10 cellular contexts compared by ENCODE assay signal in genomic region chr10:102745157-102745556, GRCh38. TPM values are rescaled to one million over a fixed set of nuclear protein-coding genes. Genes with fewer than 3 reads are reported as not detected.
DNase-seq lines count a peak whose midpoint lies in the region; ATAC-seq, FAIRE-seq and TF ChIP-seq lines count a peak whose summit lies in the region.
"Had no signal": no experiment of that assay in that cellular context is flagged by ENCODE, and none has a peak within 500 bp of the region (broad histone marks: within the 10 kb centered on the region; RNA-seq: fewer than 3 reads in every experiment).

No MANE protein-coding gene starts in this region.

- H3K9ac ChIP-seq in adipocyte (ENCODE audit: low read length) = peak overlapping the region; percentile 99
- H3K9ac ChIP-seq in HepG2 (ENCODE audit: insufficient read depth, low read depth, low read length) = peak overlapping the region; percentile 79; the same call in 1 of the 2 replicates

- peak overlapping the region; percentile 81 for H3K27ac Mint-ChIP-seq in activated CD4-positive, alpha-beta T cell treated with anti-CD3 and anti-CD28 coated beads, Interleukin-2, amount 10 ng/mL, durations not matched to agents 24 days and 14 days

- TF ChIP-seq POLR2A in HepG2 (IDR thresholded peaks at IDR 0.05; ENCODE audit: insufficient read depth in 1 of 2, low read depth in 2 of 2, low read length in 2 of 2) (no peak), suprapubic skin (IDR thresholded peaks at IDR 0.05) (no peak)

- no peak overlapping the region for H2AFZ ChIP-seq in HepG2 (ENCODE audit: low read length)

- CTCF ChIA-PET in HepG2 (lab: Yijun Ruan, JAX; ENCODE audit: low intra/inter-chr PET ratio, low total read pairs) = no interaction called here

- H3K4me2 ChIP-seq in HepG2 (ENCODE audit: low read depth, low read length) = peak overlapping the region; percentile 96

- no peaks in the 10 kb centered on the region for H3K27me3 ChIP-seq in adipocyte (replicated peaks; ENCODE audit: control insufficient read depth, insufficient read depth, low read length)
- no peaks in the 10 kb centered on the region; a peak in 1 of 5 replicates for H3K27me3 ChIP-seq in HepG2 (ENCODE audit: control insufficient read depth in 1 of 2, insufficient read depth in 2 of 2, low read length in 2 of 2)
- no peaks in the 10 kb centered on the region for H3K27me3 ChIP-seq in suprapubic skin

- H3K27ac ChIP-seq in HepG2 (ENCODE audit: extremely low read length, insufficient read depth, low read length) (no peak overlapping the region), suprapubic skin (peak overlapping the region; percentile 98)

- intact Hi-C loops in activated CD4-positive, alpha-beta T cell treated with anti-CD3 and anti-CD28 coated beads, Interleukin-2, amount 10 ng/mL, durations not matched to agents 24 days and 14 days (cut with micrococcal nuclease) = no loop called here
- intact Hi-C loops in HepG2 (cut with micrococcal nuclease; ENCODE audit: unreplicated experiment) = no loop called here

- FAIRE-seq in HepG2 (lab: Jason Lieb, UNC) = no peak

- BruUV-seq in HepG2 (replicated peaks; lab: Mats Ljungman, UMichigan) = no TSS peak

- H3K9me3 Mint-ChIP-seq in activated CD4-positive, alpha-beta T cell treated with anti-CD3 and anti-CD28 coated beads, Interleukin-2, amount 10 ng/mL, durations not matched to agents 24 days and 14 days = peaks cover 10% of the 10 kb centered on the region

- H3K4me1 Mint-ChIP-seq in activated CD4-positive, alpha-beta T cell treated with anti-CD3 and anti-CD28 coated beads, Interleukin-2, amount 10 ng/mL, durations not matched to agents 24 days and 14 days = peaks cover 40% of the 10 kb centered on the region

- H4K20me1 ChIP-seq in HepG2 (ENCODE audit: insufficient read depth, low read length) = no peaks in the 10 kb centered on the region

- H3K27me3 Mint-ChIP-seq in activated CD4-positive, alpha-beta T cell treated with anti-CD3 and anti-CD28 coated beads, Interleukin-2, amount 10 ng/mL, durations not matched to agents 24 days and 14 days = no peaks in the 10 kb centered on the region

- H3K9me3 ChIP-seq in adipocyte (ENCODE audit: control insufficient read depth, low read length) (no peaks in the 10 kb centered on the region), HepG2 (ENCODE audit: low read length) (no peaks in the 10 kb centered on the region), suprapubic skin (no peaks in the 10 kb centered on the region)

- H3K4me1 ChIP-seq in adipocyte (ENCODE audit: control insufficient read depth, insufficient read depth, low read length) (peaks cover 23% of the 10 kb centered on the region), HepG2 (ENCODE audit: insufficient read depth, low read length) (peaks cover 35% of the 10 kb centered on the region), suprapubic skin (peaks cover 35% of the 10 kb centered on the region)

- peak overlapping the region; percentile 97 for H3K4me3 ChIP-seq in adipocyte (ENCODE audit: low read length)
- H3K4me3 ChIP-seq in HepG2 (replicated peaks in 1 of 3; ENCODE audit: insufficient read depth in 1 of 3, low read depth in 2 of 3, low read length in 3 of 3) = peak overlapping the region; percentile 72 to 94 (median 82); a peak in 5 of 6 replicates
- H3K4me3 ChIP-seq in suprapubic skin = peak overlapping the region; percentile 99

- peaks cover 26% of the 10 kb centered on the region for H3K79me2 ChIP-seq in HepG2 (ENCODE audit: insufficient read depth, low read length)

- POLR2A ChIA-PET in HepG2 (lab: Yijun Ruan, JAX) = interaction anchor here (0.8 to 3.0 kb wide), 5 partner anchors 14 to 69 kb away, joined by 3 to 25 read pairs (median 9); partner anchors contain the start of genes ARL3 and SFXN2

- no peak for ATAC-seq in HepG2
- no peak for ATAC-seq in HG02870 (IDR thresholded peaks at IDR 0.05; ENCODE audit: unreplicated experiment)
- no peak for ATAC-seq in GM19455 (IDR thresholded peaks at IDR 0.05; ENCODE audit: unreplicated experiment)

- peak overlapping the region; percentile 83 for H3K4me3 Mint-ChIP-seq in activated CD4-positive, alpha-beta T cell treated with anti-CD3 and anti-CD28 coated beads, Interleukin-2, amount 10 ng/mL, durations not matched to agents 24 days and 14 days

- no peak for DNase-seq in activated CD4-positive, alpha-beta T cell treated with anti-CD3 and anti-CD28 coated beads, Interleukin-2, amount 10 ng/mL, durations not matched to agents 24 days and 14 days
- DNase-seq in activated CD4-positive, alpha-beta T cell treated with anti-CD3 and anti-CD28 coated beads, Interleukin-2, amount 50 U/mL, for 4 hours = no peak
- DNase-seq in adipocyte (ENCODE audit: low read depth) (no peak), HepG2 (ENCODE audit: low spot score) (no peak), suprapubic skin (ENCODE audit: low spot score in 2 of 2) (no peak), GM03348 (ENCODE audit: low spot score) (no peak)
- DNase-seq: activated CD4-positive, CD25-positive, alpha-beta regulatory T cell treated with anti-CD3 and anti-CD28 coated beads, Interleukin-2, amount 50 U/mL, for 72 hours; KG1 had no signal

- 89% methylated on average over 4 of the region's 4 CpGs for WGBS in HepG2 (ENCODE audit: low lambda C conversion rate)
- 34% methylated on average over 4 of the region's 4 CpGs for WGBS in suprapubic skin

- TF ChIP-seq RAD21 in HepG2 (CRISPR knock-in tag; IDR thresholded peaks at IDR 0.05) = no peak

- TF ChIP-seq EP300 in HepG2 (IDR thresholded peaks at IDR 0.05; ENCODE audit: low read depth in 2 of 2, low read length in 2 of 2) (no peak), HepG2 (CRISPR knock-in tag; IDR thresholded peaks at IDR 0.05; ENCODE audit: borderline replicate concordance) (no peak), suprapubic skin (IDR thresholded peaks at IDR 0.05) (no peak)

- in situ Hi-C loops in HepG2 (cut with HindIII; ENCODE audit: extremely low pct_ligation_motif_present, low pct_unique_long_range_greater_than_20kb) = loop anchor here (10.0 to 25.0 kb wide), 2 partner anchors 70 to 317 kb away; no protein-coding TSS in a partner anchor

- TF ChIP-seq CTCF in HepG2 (CRISPR knock-in tag; IDR thresholded peaks at IDR 0.05) (no peak), suprapubic skin (IDR thresholded peaks at IDR 0.05) (no peak)

- peaks cover 18% of the 10 kb centered on the region for H3K36me3 Mint-ChIP-seq in activated CD4-positive, alpha-beta T cell treated with anti-CD3 and anti-CD28 coated beads, Interleukin-2, amount 10 ng/mL, durations not matched to agents 24 days and 14 days (ENCODE audit: low read depth)

- H3K36me3 ChIP-seq in adipocyte (ENCODE audit: control insufficient read depth, insufficient read depth, low read length, severe bottlenecking) = peaks cover 5% of the 10 kb centered on the region
- H3K36me3 ChIP-seq in HepG2 (replicated peaks in 1 of 2; ENCODE audit: control insufficient read depth in 1 of 2, insufficient read depth in 2 of 2, low read length in 2 of 2) = no peaks in the 10 kb centered on the region
- no peaks in the 10 kb centered on the region for H3K36me3 ChIP-seq in suprapubic skin

RNA-seq across cellular contexts. Expression of gene WBP1L, which starts 1.4 kb away (rescaled TPM):
- 15.6 and 15.8 TPM in 2 replicates for total RNA-seq in activated CD4-positive, alpha-beta T cell treated with anti-CD3 and anti-CD28 coated beads, Interleukin-2, amount 10 ng/mL, durations not matched to agents 24 days and 14 days
- total RNA-seq in HepG2 (2016; rRNA removed; fragmentation: Illumina TruSeq; extraction: Trizol) (8.3 and 11.6 TPM in 2 replicates), suprapubic skin (100 to 1,000 TPM; 103 to 166 (median 125) TPM)
- 4.0 and 4.2 TPM in 2 replicates for total RNA-seq in HepG2 (2016; cell fraction: cytosol; rRNA removed; fragmentation: Illumina TruSeq; extraction: Trizol; ENCODE audit: low read depth)
- total RNA-seq in HepG2 (2016; cell fraction: insoluble cytoplasmic fraction; rRNA removed; fragmentation: Illumina TruSeq; extraction: Trizol) = 8.5 and 10.6 TPM in 2 replicates
- total RNA-seq in HepG2 (2016; cell fraction: membrane; rRNA removed; fragmentation: Illumina TruSeq; extraction: Trizol) = 15.7 and 18.8 TPM in 2 replicates
- 6.4 and 7.2 TPM in 2 replicates for total RNA-seq in HepG2 (2016; cell fraction: nucleus; rRNA removed; fragmentation: Illumina TruSeq; extraction: Trizol)
- polyA plus RNA-seq in HepG2 (2011; rRNA removed) = 12.3 and 14.9 TPM in 2 replicates
- 18.7 and 19.4 TPM in 2 replicates for polyA plus RNA-seq in HepG2 (2011; cell fraction: cytosol; rRNA removed)
- 8.0 and 9.0 TPM in 2 replicates for polyA plus RNA-seq in HepG2 (2011; cell fraction: nucleus; rRNA removed)
- 11.9 and 14.7 TPM in 2 replicates for polyA plus RNA-seq in HepG2 (2012)
- polyA plus RNA-seq in HepG2 (2016; cell fraction: cytosol; fragmentation: Illumina TruSeq; extraction: Trizol; ENCODE audit: low read depth) = 2.6 and 2.8 TPM in 2 replicates
- 10.0 and 11.7 TPM in 2 replicates for polyA plus RNA-seq in HepG2 (2016; cell fraction: insoluble cytoplasmic fraction; fragmentation: Illumina TruSeq; extraction: Trizol; ENCODE audit: low read depth)
- polyA plus RNA-seq in HepG2 (2016; cell fraction: membrane; fragmentation: Illumina TruSeq; extraction: Trizol; ENCODE audit: low read depth) = 10.4 and 14.8 TPM in 2 replicates
- 9.0 and 9.1 TPM in 2 replicates for polyA plus RNA-seq in HepG2 (2016; cell fraction: nucleus; fragmentation: Illumina TruSeq; extraction: Trizol; ENCODE audit: insufficient read depth, low read depth)
- polyA minus RNA-seq in HepG2 (2011; rRNA and poly(A)+ RNA removed; ENCODE audit: low replicate concordance) = 33.2 and 39.2 TPM in 2 replicates
- polyA minus RNA-seq in HepG2 (2011; cell fraction: cytosol; rRNA and poly(A)+ RNA removed) = 12.8 and 18.7 TPM in 2 replicates
- 6.4 and 8.5 TPM in 2 replicates for polyA minus RNA-seq in HepG2 (2011; cell fraction: nucleus; rRNA and poly(A)+ RNA removed)

RNA-seq across cellular contexts. Expression of gene SFXN2, which starts 30.7 kb away (rescaled TPM):
- total RNA-seq in activated CD4-positive, alpha-beta T cell treated with anti-CD3 and anti-CD28 coated beads, Interleukin-2, amount 10 ng/mL, durations not matched to agents 24 days and 14 days = 38.7 TPM in 2 replicates
- total RNA-seq in HepG2 (2016; rRNA removed; fragmentation: Illumina TruSeq; extraction: Trizol) = 20.6 and 21.1 TPM in 2 replicates
- 3.3 and 5.4 TPM in 2 replicates for total RNA-seq in HepG2 (2016; cell fraction: cytosol; rRNA removed; fragmentation: Illumina TruSeq; extraction: Trizol; ENCODE audit: low read depth)
- total RNA-seq in HepG2 (2016; cell fraction: insoluble cytoplasmic fraction; rRNA removed; fragmentation: Illumina TruSeq; extraction: Trizol) = 20.6 and 21.4 TPM in 2 replicates
- 11.4 and 11.6 TPM in 2 replicates for total RNA-seq in HepG2 (2016; cell fraction: membrane; rRNA removed; fragmentation: Illumina TruSeq; extraction: Trizol)
- 28.0 and 31.8 TPM in 2 replicates for total RNA-seq in HepG2 (2016; cell fraction: nucleus; rRNA removed; fragmentation: Illumina TruSeq; extraction: Trizol)
- 12.8 and 13.2 TPM in 2 replicates for polyA plus RNA-seq in HepG2 (2011; rRNA removed)
- polyA plus RNA-seq in HepG2 (2011; cell fraction: cytosol; rRNA removed) = 5.4 and 6.9 TPM in 2 replicates
- 22.9 and 27.4 TPM in 2 replicates for polyA plus RNA-seq in HepG2 (2011; cell fraction: nucleus; rRNA removed)
- 3.6 and 9.3 TPM in 2 replicates for polyA plus RNA-seq in HepG2 (2012)
- polyA plus RNA-seq in HepG2 (2016; cell fraction: cytosol; fragmentation: Illumina TruSeq; extraction: Trizol; ENCODE audit: low read depth) = 3.8 and 4.0 TPM in 2 replicates
- polyA plus RNA-seq in HepG2 (2016; cell fraction: insoluble cytoplasmic fraction; fragmentation: Illumina TruSeq; extraction: Trizol; ENCODE audit: low read depth) = 19.3 and 19.8 TPM in 2 replicates
- polyA plus RNA-seq in HepG2 (2016; cell fraction: membrane; fragmentation: Illumina TruSeq; extraction: Trizol; ENCODE audit: low read depth) = 7.4 and 7.7 TPM in 2 replicates
- 35.9 and 39.3 TPM in 2 replicates for polyA plus RNA-seq in HepG2 (2016; cell fraction: nucleus; fragmentation: Illumina TruSeq; extraction: Trizol; ENCODE audit: insufficient read depth, low read depth)
- 40.1 and 60.7 TPM in 2 replicates for polyA minus RNA-seq in HepG2 (2011; rRNA and poly(A)+ RNA removed; ENCODE audit: low replicate concordance)
- polyA minus RNA-seq in HepG2 (2011; cell fraction: cytosol; rRNA and poly(A)+ RNA removed) = 4.2 and 4.6 TPM in 2 replicates
- 22.6 and 30.6 TPM in 2 replicates for polyA minus RNA-seq in HepG2 (2011; cell fraction: nucleus; rRNA and poly(A)+ RNA removed)
- total RNA-seq in suprapubic skin = 1 to 10 TPM; 1.9 to 5.6 (median 3.1) TPM

RNA-seq across cellular contexts. Expression of gene ARL3, which starts 31.0 kb away (rescaled TPM):
- 6.3 and 6.4 TPM in 2 replicates for total RNA-seq in activated CD4-positive, alpha-beta T cell treated with anti-CD3 and anti-CD28 coated beads, Interleukin-2, amount 10 ng/mL, durations not matched to agents 24 days and 14 days
- total RNA-seq in HepG2 (2016; rRNA removed; fragmentation: Illumina TruSeq; extraction: Trizol) (6.6 and 10.0 TPM in 2 replicates), suprapubic skin (1 to 10 TPM; 3.4 to 6.0 (median 3.8) TPM)
- 2.5 and 2.7 TPM in 2 replicates for total RNA-seq in HepG2 (2016; cell fraction: cytosol; rRNA removed; fragmentation: Illumina TruSeq; extraction: Trizol; ENCODE audit: low read depth)
- 6.6 and 10.2 TPM in 2 replicates for total RNA-seq in HepG2 (2016; cell fraction: insoluble cytoplasmic fraction; rRNA removed; fragmentation: Illumina TruSeq; extraction: Trizol)
- total RNA-seq in HepG2 (2016; cell fraction: membrane; rRNA removed; fragmentation: Illumina TruSeq; extraction: Trizol) = 3.3 and 3.5 TPM in 2 replicates
- total RNA-seq in HepG2 (2016; cell fraction: nucleus; rRNA removed; fragmentation: Illumina TruSeq; extraction: Trizol) = 2.8 and 3.0 TPM in 2 replicates
- 3.9 and 5.2 TPM in 2 replicates for polyA plus RNA-seq in HepG2 (2011; rRNA removed)
- 2.9 and 3.4 TPM in 2 replicates for polyA plus RNA-seq in HepG2 (2011; cell fraction: cytosol; rRNA removed)
- polyA plus RNA-seq in HepG2 (2011; cell fraction: nucleus; rRNA removed) = 1.2 and 1.4 TPM in 2 replicates
- 5.8 TPM in 2 replicates for polyA plus RNA-seq in HepG2 (2012)
- 3.3 and 3.9 TPM in 2 replicates for polyA plus RNA-seq in HepG2 (2016; cell fraction: cytosol; fragmentation: Illumina TruSeq; extraction: Trizol; ENCODE audit: low read depth)
- polyA plus RNA-seq in HepG2 (2016; cell fraction: insoluble cytoplasmic fraction; fragmentation: Illumina TruSeq; extraction: Trizol; ENCODE audit: low read depth) = 10.6 and 12.6 TPM in 2 replicates
- 2.9 and 3.5 TPM in 2 replicates for polyA plus RNA-seq in HepG2 (2016; cell fraction: membrane; fragmentation: Illumina TruSeq; extraction: Trizol; ENCODE audit: low read depth)
- polyA plus RNA-seq in HepG2 (2016; cell fraction: nucleus; fragmentation: Illumina TruSeq; extraction: Trizol; ENCODE audit: insufficient read depth, low read depth) = 4.1 and 5.5 TPM in 2 replicates
- polyA minus RNA-seq in HepG2 (2011; rRNA and poly(A)+ RNA removed; ENCODE audit: low replicate concordance) = 0.94 and 3.1 TPM in 2 replicates
- polyA minus RNA-seq in HepG2 (2011; cell fraction: cytosol; rRNA and poly(A)+ RNA removed) = 1.3 and 1.5 TPM in 2 replicates
- 1.4 and 1.7 TPM in 2 replicates for polyA minus RNA-seq in HepG2 (2011; cell fraction: nucleus; rRNA and poly(A)+ RNA removed)
